Comparison of ENCODE assay signal across 1 cellular context in genomic region chr1:234752927-234753326, GRCh38.
A peak's percentile ranks its signal among the peaks of the same experiment; 100 is the strongest.
TF ChIP-seq lines count a peak whose summit lies in the region.

No MANE protein-coding gene starts in this region.

TF ChIP-seq in K562, 482 proteins besides CTCF, POLR2A, EP300 and RAD21 (continued from another document):
- no peak for TF ChIP-seq THRA (IDR thresholded peaks at IDR 0.05)
- TF ChIP-seq, protein P1, sequence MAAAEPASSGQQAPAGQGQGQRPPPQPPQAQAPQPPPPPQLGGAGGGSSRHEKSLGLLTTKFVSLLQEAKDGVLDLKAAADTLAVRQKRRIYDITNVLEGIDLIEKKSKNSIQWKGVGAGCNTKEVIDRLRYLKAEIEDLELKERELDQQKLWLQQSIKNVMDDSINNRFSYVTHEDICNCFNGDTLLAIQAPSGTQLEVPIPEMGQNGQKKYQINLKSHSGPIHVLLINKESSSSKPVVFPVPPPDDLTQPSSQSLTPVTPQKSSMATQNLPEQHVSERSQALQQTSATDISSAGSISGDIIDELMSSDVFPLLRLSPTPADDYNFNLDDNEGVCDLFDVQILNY (CRISPR knock-in tag; IDR thresholded peaks at IDR 0.05) = no peak
- peak; percentile 73 to 76 for TF ChIP-seq NRF1 (conservative IDR thresholded peaks at IDR 0.05 in 1 of 2, IDR thresholded peaks at IDR 0.05 in 1 of 2)
- TF ChIP-seq ZNF197 (CRISPR knock-in tag; IDR thresholded peaks at IDR 0.05; ENCODE audit: low read depth) = no peak
- TF ChIP-seq, protein P2, sequence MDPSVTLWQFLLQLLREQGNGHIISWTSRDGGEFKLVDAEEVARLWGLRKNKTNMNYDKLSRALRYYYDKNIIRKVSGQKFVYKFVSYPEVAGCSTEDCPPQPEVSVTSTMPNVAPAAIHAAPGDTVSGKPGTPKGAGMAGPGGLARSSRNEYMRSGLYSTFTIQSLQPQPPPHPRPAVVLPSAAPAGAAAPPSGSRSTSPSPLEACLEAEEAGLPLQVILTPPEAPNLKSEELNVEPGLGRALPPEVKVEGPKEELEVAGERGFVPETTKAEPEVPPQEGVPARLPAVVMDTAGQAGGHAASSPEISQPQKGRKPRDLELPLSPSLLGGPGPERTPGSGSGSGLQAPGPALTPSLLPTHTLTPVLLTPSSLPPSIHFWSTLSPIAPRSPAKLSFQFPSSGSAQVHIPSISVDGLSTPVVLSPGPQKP (CRISPR knock-in tag; IDR thresholded peaks at IDR 0.05) = no peak
- TF ChIP-seq DIDO1 (tag; IDR thresholded peaks at IDR 0.05; ENCODE audit: low read depth) = no peak
- TF ChIP-seq CBX5 (IDR thresholded peaks at IDR 0.05; ENCODE audit: borderline replicate concordance, low read depth) = no peak
- TF ChIP-seq CC2D1A (IDR thresholded peaks at IDR 0.05) = no peak
- no peak for TF ChIP-seq NCOA6 (IDR thresholded peaks at IDR 0.05)
- no peak for TF ChIP-seq ATF1 (CRISPR knock-in tag; IDR thresholded peaks at IDR 0.05)
- TF ChIP-seq ATF1 (tag; IDR thresholded peaks at IDR 0.05) = no peak
- TF ChIP-seq TEAD4 (IDR thresholded peaks at IDR 0.05; ENCODE audit: low read length) = 0 out of 2 replicates have a peak, but pooled peaks have one; percentile 7
- TF ChIP-seq TEAD4 (CRISPR knock-in tag; IDR thresholded peaks at IDR 0.05; ENCODE audit: borderline replicate concordance) = no peak
- TF ChIP-seq CTBP1 (IDR thresholded peaks at IDR 0.05; ENCODE audit: borderline replicate concordance) = 0 out of 2 replicates have a peak, but pooled peaks have one; percentile 27
- no peak for TF ChIP-seq ARID2 (IDR thresholded peaks at IDR 0.05)
- 0 out of 4 replicates have a peak, but pooled peaks of 1 of the 2 experiments have one; percentile 4 for TF ChIP-seq RCOR1 (IDR thresholded peaks at IDR 0.05; ENCODE audit: borderline replicate concordance in 1 of 2, low read depth in 2 of 2, low read length in 2 of 2)
